In the genomic region with DNA sequence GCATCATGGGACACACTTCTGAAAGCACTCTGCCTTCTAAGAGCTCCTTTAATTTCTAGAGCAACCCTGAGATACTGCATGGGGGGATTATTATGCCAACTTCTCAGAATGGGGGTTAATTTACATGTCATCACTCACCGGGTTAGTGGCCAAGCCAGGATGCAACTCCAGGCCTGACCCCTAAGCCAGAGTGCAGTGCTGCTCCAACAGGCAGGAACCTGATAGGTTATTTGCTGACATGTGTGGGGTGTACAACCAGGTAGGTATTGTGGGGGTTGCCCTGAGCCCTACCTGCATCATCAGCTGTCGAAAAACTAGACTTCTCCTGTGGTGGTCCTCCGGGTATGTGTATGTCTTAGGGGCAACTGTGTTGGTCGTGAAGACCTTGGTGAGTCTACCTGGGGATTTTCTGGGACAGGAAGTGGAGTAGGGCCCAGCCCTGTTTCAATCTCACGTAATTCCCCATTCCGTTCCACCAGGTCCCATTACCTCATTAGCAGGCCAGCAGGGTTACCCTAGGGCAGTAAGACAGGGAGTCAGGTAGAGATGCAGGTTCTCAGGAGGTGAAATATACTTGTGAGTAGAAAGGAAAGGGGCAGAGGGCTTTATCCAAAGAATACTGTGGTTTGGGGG, we compare ENCODE assay signal across 15 cellular contexts. TPM values are rescaled to one million over a fixed set of nuclear protein-coding genes. Genes with fewer than 3 reads are reported as not detected.
A peak's percentile ranks its signal among the peaks of the same experiment; 100 is the strongest.
DNase-seq lines count a peak whose midpoint lies in the region; ATAC-seq lines count a peak whose summit lies in the region.
"Had no signal": no experiment of that assay in that cellular context is flagged by ENCODE, and none has a peak within 500 bp of the region (broad histone marks: within the 10 kb centered on the region; RNA-seq: fewer than 3 reads in every experiment).

No MANE protein-coding gene starts in this region.

- no peak overlapping the region for H3K27ac ChIP-seq in neuronal stem cell (replicated peaks; ENCODE audit: low read length)
- H3K27ac ChIP-seq: BLaER1 had no signal

- no peak overlapping the region for H2BK15ac ChIP-seq in neuronal stem cell (ENCODE audit: low read length)

- H3K4me3 Mint-ChIP-seq in activated CD4-positive, alpha-beta memory T cell treated with anti-CD3 and anti-CD28 coated beads for 36 hours, result no peak overlapping the region
- H3K4me3 Mint-ChIP-seq in activated CD4-positive, alpha-beta memory T cell treated with anti-CD3 and anti-CD28 coated beads, Interleukin-2, amount 10 ng/mL, durations not matched to agents 7 days and 5 days, result no peak overlapping the region
- H3K4me3 Mint-ChIP-seq: CD8-positive, alpha-beta T cell had no signal

- H3K36me3 Mint-ChIP-seq in activated CD4-positive, alpha-beta memory T cell treated with anti-CD3 and anti-CD28 coated beads for 36 hours, result peaks cover 31% of the 10 kb centered on the region
- peaks cover 66% of the 10 kb centered on the region for H3K36me3 Mint-ChIP-seq in activated CD4-positive, alpha-beta memory T cell treated with anti-CD3 and anti-CD28 coated beads, Interleukin-2, amount 10 ng/mL, durations not matched to agents 7 days and 5 days (ENCODE audit: low read depth)

- H3K9ac ChIP-seq in neuronal stem cell (ENCODE audit: low read depth, low read length, poor library complexity), result no peak overlapping the region
- H3K9ac ChIP-seq: BLaER1 had no signal

- H3K36me3 ChIP-seq in neuronal stem cell (replicated peaks in 1 of 2; ENCODE audit: control insufficient read depth in 2 of 2, insufficient read depth in 2 of 2, low read length in 2 of 2), result peaks cover 52 to 100% of the 10 kb centered on the region in 2 donors

- no peak overlapping the region for H2AFZ ChIP-seq in neuronal stem cell (ENCODE audit: low read length)

- H3K18ac ChIP-seq in neuronal stem cell (ENCODE audit: low read length), result no peak overlapping the region

- no peak for DNase-seq in activated CD4-positive, alpha-beta memory T cell treated with anti-CD3 and anti-CD28 coated beads for 36 hours
- no peak for DNase-seq in activated CD4-positive, alpha-beta memory T cell treated with anti-CD3 and anti-CD28 coated beads, Interleukin-2, amount 10 ng/mL, durations not matched to agents 7 days and 5 days
- peak; percentile 38 for DNase-seq in cardiac septum (ENCODE audit: low spot score)
- DNase-seq in left cardiac atrium, result no peak
- no peak for DNase-seq in neuronal stem cell (ENCODE audit: low spot score)
- DNase-seq in HUDEP-2 (lab: John Stamatoyannopoulos, UW; ENCODE audit: unreplicated experiment in 76 of 76), result no peak
- DNase-seq in retina, result no peak
- no peak for DNase-seq in RPMI8226
- DNase-seq: CD8-positive, alpha-beta T cell; DMS79; HCEC 1CT; NCI-H187 treated with DMSO at 0.1 percent for 48 hours; NCI-H446; NCI-H69 had no signal

- H3K4me3 ChIP-seq in neuronal stem cell (ENCODE audit: low read length in 2 of 2), result no peak overlapping the region
- H3K4me3 ChIP-seq: BLaER1 had no signal

- H3K79me1 ChIP-seq in neuronal stem cell (ENCODE audit: low read depth, low read length), result no peaks in the 10 kb centered on the region

- no peak overlapping the region for H4K91ac ChIP-seq in neuronal stem cell (ENCODE audit: low read depth, low read length, poor library complexity)

- H3K9me3 ChIP-seq in neuronal stem cell (replicated peaks in 1 of 2; ENCODE audit: control insufficient read depth in 2 of 2, insufficient read depth in 1 of 2, low read depth in 1 of 2, low read length in 2 of 2), result no peaks in the 10 kb centered on the region
- H3K9me3 ChIP-seq: BLaER1 had no signal

- H3K4me1 Mint-ChIP-seq in activated CD4-positive, alpha-beta memory T cell treated with anti-CD3 and anti-CD28 coated beads for 36 hours (ENCODE audit: low read depth), result no peaks in the 10 kb centered on the region
- H3K4me1 Mint-ChIP-seq in activated CD4-positive, alpha-beta memory T cell treated with anti-CD3 and anti-CD28 coated beads, Interleukin-2, amount 10 ng/mL, durations not matched to agents 7 days and 5 days, result no peaks in the 10 kb centered on the region

- ATAC-seq in left cardiac atrium, result no peak
- ATAC-seq: CD8-positive, alpha-beta T cell had no signal

- H2BK12ac ChIP-seq in neuronal stem cell (ENCODE audit: low read length), result no peak overlapping the region

- no peak overlapping the region for H3K4ac ChIP-seq in neuronal stem cell (ENCODE audit: low read length)

- no peak overlapping the region for H3K4me2 ChIP-seq in neuronal stem cell (ENCODE audit: insufficient read depth, low read length, poor library complexity, severe bottlenecking)
- H3K4me2 ChIP-seq: BLaER1 had no signal

- POLR2A ChIA-PET in activated CD4-positive, alpha-beta memory T cell treated with anti-CD3 and anti-CD28 coated beads for 36 hours (lab: Charles Lee), result no interaction called here
- POLR2A ChIA-PET in activated CD4-positive, alpha-beta memory T cell treated with anti-CD3 and anti-CD28 coated beads, Interleukin-2, amount 10 ng/mL, durations not matched to agents 7 days and 5 days (lab: Charles Lee), result no interaction called here

- no peak overlapping the region for H2BK5ac ChIP-seq in neuronal stem cell (ENCODE audit: low read length)

- CTCF ChIA-PET in activated CD4-positive, alpha-beta memory T cell treated with anti-CD3 and anti-CD28 coated beads for 36 hours (lab: Charles Lee), result no interaction called here
- CTCF ChIA-PET in activated CD4-positive, alpha-beta memory T cell treated with anti-CD3 and anti-CD28 coated beads, Interleukin-2, amount 10 ng/mL, durations not matched to agents 7 days and 5 days (lab: Charles Lee), result interaction anchor here (1.1 kb wide), 1 partner anchor 9 kb away, joined by 3 read pairs; no protein-coding TSS in a partner anchor

- H2AK5ac ChIP-seq in neuronal stem cell (ENCODE audit: low read depth, low read length), result no peak overlapping the region

- H3K27ac Mint-ChIP-seq in activated CD4-positive, alpha-beta memory T cell treated with anti-CD3 and anti-CD28 coated beads for 36 hours, result peak overlapping the region; percentile 15
- no peak overlapping the region for H3K27ac Mint-ChIP-seq in activated CD4-positive, alpha-beta memory T cell treated with anti-CD3 and anti-CD28 coated beads, Interleukin-2, amount 10 ng/mL, durations not matched to agents 7 days and 5 days
- H3K27ac Mint-ChIP-seq: CD8-positive, alpha-beta T cell had no signal

- no peaks in the 10 kb centered on the region for H3K4me1 ChIP-seq in neuronal stem cell (ENCODE audit: control insufficient read depth in 2 of 2, insufficient read depth in 1 of 2, low read depth in 1 of 2, low read length in 2 of 2)
- H3K4me1 ChIP-seq: BLaER1 had no signal

- H3K23ac ChIP-seq in neuronal stem cell (ENCODE audit: low read depth, low read length, poor library complexity), result no peak overlapping the region

- no peaks in the 10 kb centered on the region for H3K27me3 Mint-ChIP-seq in activated CD4-positive, alpha-beta memory T cell treated with anti-CD3 and anti-CD28 coated beads for 36 hours
- no peaks in the 10 kb centered on the region for H3K27me3 Mint-ChIP-seq in activated CD4-positive, alpha-beta memory T cell treated with anti-CD3 and anti-CD28 coated beads, Interleukin-2, amount 10 ng/mL, durations not matched to agents 7 days and 5 days

- H3K27me3 ChIP-seq in neuronal stem cell (ENCODE audit: control insufficient read depth in 3 of 3, insufficient read depth in 3 of 3, low read depth in 1 of 3, low read length in 3 of 3), result no peaks in the 10 kb centered on the region
- H3K27me3 ChIP-seq: BLaER1 had no signal

- no peak overlapping the region for H4K8ac ChIP-seq in neuronal stem cell (ENCODE audit: low read depth, low read length)

- H2BK120ac ChIP-seq in neuronal stem cell (ENCODE audit: low read depth, low read length), result no peak overlapping the region

- no CpG with 5 or more reads among the region's 6 CpGs for WGBS in neuronal stem cell (ENCODE audit: extremely low coverage in 2 of 2, insufficient read length in 2 of 2, insufficient replicate concordance in 1 of 2), 2 donors

- H3K9me3 Mint-ChIP-seq in activated CD4-positive, alpha-beta memory T cell treated with anti-CD3 and anti-CD28 coated beads for 36 hours, result no peaks in the 10 kb centered on the region
- no peaks in the 10 kb centered on the region for H3K9me3 Mint-ChIP-seq in activated CD4-positive, alpha-beta memory T cell treated with anti-CD3 and anti-CD28 coated beads, Interleukin-2, amount 10 ng/mL, durations not matched to agents 7 days and 5 days
- H3K9me3 Mint-ChIP-seq: CD8-positive, alpha-beta T cell had no signal

- intact Hi-C loops in activated CD4-positive, alpha-beta memory T cell treated with anti-CD3 and anti-CD28 coated beads for 36 hours (cut with micrococcal nuclease), result no loop called here
- intact Hi-C loops in cardiac septum (cut with DNase I) (loop anchor here (5.0 kb wide), 1 partner anchor 85 kb away; no protein-coding TSS in a partner anchor), left cardiac atrium (cut with DNase I) (no loop called here)

- H3K14ac ChIP-seq in neuronal stem cell (ENCODE audit: low read length), result peak overlapping the region; percentile 61

RNA-seq across cellular contexts. Expression of gene MACROH2A1, which starts 56.7 kb away (rescaled TPM):
- 100 to 1,000 TPM; 159 to 161 TPM for total RNA-seq in activated CD4-positive, alpha-beta memory T cell treated with anti-CD3 and anti-CD28 coated beads for 36 hours
- total RNA-seq in activated CD4-positive, alpha-beta memory T cell treated with anti-CD3 and anti-CD28 coated beads, Interleukin-2, amount 10 ng/mL, durations not matched to agents 7 days and 5 days, result 100 to 1,000 TPM; 248 to 263 TPM
- total RNA-seq in cardiac septum (112 TPM), left cardiac atrium (100 to 1,000 TPM; 101 to 138 TPM)
- polyA plus RNA-seq in neuronal stem cell (2013, experiment 1 of 2), result 191 TPM
- 193 TPM for polyA plus RNA-seq in neuronal stem cell (2013, experiment 2 of 2)
